ENCODE assay signal across 7 cellular contexts in the genomic region with DNA sequence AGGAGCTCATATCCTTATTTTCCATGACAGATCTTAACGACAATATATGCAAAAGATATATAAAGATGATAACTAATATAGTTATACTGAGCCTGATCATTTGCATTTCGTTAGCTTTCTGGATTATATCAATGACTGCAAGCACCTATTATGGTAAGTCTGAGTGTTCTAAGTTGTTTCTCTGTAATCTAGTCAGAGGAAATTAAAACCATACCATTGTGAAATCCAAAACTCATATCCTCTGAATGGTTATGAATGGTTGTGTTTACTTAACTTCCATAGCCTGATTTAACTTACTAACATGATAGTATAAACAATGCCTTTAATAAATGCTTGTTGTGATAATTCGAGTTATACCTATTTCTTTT. TPM values are rescaled to one million over a fixed set of nuclear protein-coding genes. Genes with fewer than 3 reads are reported as not detected.
DNase-seq lines count a peak whose midpoint lies in the region; ATAC-seq and TF ChIP-seq lines count a peak whose summit lies in the region.

No MANE protein-coding gene starts in this region.

- no peaks in the 10 kb centered on the region for H3K9me3 ChIP-seq in esophagus squamous epithelium

- ATAC-seq in GM18873 (IDR thresholded peaks at IDR 0.05; ENCODE audit: low FRiP score, unreplicated experiment): peak; percentile 1

- H3K4me3 ChIP-seq in esophagus squamous epithelium: peak overlapping the region; percentile 51 to 77 (median 72)

- H3K4me1 ChIP-seq in esophagus squamous epithelium: peaks cover 14 to 62% (median 23%) of the 10 kb centered on the region in 3 donors

- H3K27ac ChIP-seq in esophagus squamous epithelium: peak overlapping the region; percentile 89 to 96 (median 92)

- no peak for TF ChIP-seq CTCF in esophagus squamous epithelium (IDR thresholded peaks at IDR 0.05)

- no peak for TF ChIP-seq POLR2A in esophagus squamous epithelium (IDR thresholded peaks at IDR 0.05)

- 2 to 5% methylated on average over 3 of the region's 3 CpGs for WGBS in esophagus squamous epithelium, 2 donors

- DNase-seq in RKO (ENCODE audit: low spot score) (peak; percentile 26), esophagus squamous epithelium (lab: John Stamatoyannopoulos, UW) (no peak), renal cortical epithelial cell (ENCODE audit: low read depth) (peak; percentile 16), hypothalamus (lab: John Stamatoyannopoulos, UW) (no peak), epidermal melanocyte (ENCODE audit: insufficient read length, low spot score) (no peak)
- DNase-seq in stimulated activated CD4-positive, alpha-beta T cell treated with anti-CD3 and anti-CD28 coated beads, Interleukin-4, amount 100 ng/mL, for 4 hours: no peak

- intact Hi-C loops in esophagus squamous epithelium (cut with DNase I): loop anchor here (5.0 kb wide), 1 partner anchor 66 kb away; a partner anchor contains a TSS

- H3K36me3 ChIP-seq in esophagus squamous epithelium: no peaks in the 10 kb centered on the region

- H3K27me3 ChIP-seq in esophagus squamous epithelium: no peaks in the 10 kb centered on the region

RNA-seq across cellular contexts. Expression of a gene that starts 0.8 kb away (rescaled TPM):
- 10 to 100 TPM; 48.2 to 94.5 (median 68.4) TPM for total RNA-seq in esophagus squamous epithelium
- 57.5 and 59.6 TPM in 2 replicates for total RNA-seq in renal cortical epithelial cell

RNA-seq across cellular contexts. Expression of a gene that starts 22.5 kb away (rescaled TPM):
- total RNA-seq in esophagus squamous epithelium: 10 to 100 TPM in 1 of 4 donors, 1 to 10 TPM in 3; 4.8 to 11.3 (median 6.0) TPM
- total RNA-seq in renal cortical epithelial cell: 1.0 and 7.1 TPM in 2 replicates

RNA-seq across cellular contexts. Expression of a gene that starts 23.0 kb away (rescaled TPM):
- 10 to 100 TPM; 17.7 to 60.8 (median 52.2) TPM for total RNA-seq in esophagus squamous epithelium
- 14.6 and 52.7 TPM in 2 replicates for total RNA-seq in renal cortical epithelial cell

Comparison
In these comparisons a context has a peak if more than half of its experiments do, and no peak if none do; other contexts are left out.
1. DNase-seq: peak in RKO (single experiment) and renal cortical epithelial cell (single experiment); none in esophagus squamous epithelium (single experiment), stimulated activated CD4-positive, alpha-beta T cell treated with anti-CD3 and anti-CD28 coated beads, Interleukin-4, amount 100 ng/mL, for 4 hours (0 of 2), hypothalamus (0 of 51) and epidermal melanocyte (single experiment).